ENCODE assay signal across 14 cellular contexts in the genomic region with DNA sequence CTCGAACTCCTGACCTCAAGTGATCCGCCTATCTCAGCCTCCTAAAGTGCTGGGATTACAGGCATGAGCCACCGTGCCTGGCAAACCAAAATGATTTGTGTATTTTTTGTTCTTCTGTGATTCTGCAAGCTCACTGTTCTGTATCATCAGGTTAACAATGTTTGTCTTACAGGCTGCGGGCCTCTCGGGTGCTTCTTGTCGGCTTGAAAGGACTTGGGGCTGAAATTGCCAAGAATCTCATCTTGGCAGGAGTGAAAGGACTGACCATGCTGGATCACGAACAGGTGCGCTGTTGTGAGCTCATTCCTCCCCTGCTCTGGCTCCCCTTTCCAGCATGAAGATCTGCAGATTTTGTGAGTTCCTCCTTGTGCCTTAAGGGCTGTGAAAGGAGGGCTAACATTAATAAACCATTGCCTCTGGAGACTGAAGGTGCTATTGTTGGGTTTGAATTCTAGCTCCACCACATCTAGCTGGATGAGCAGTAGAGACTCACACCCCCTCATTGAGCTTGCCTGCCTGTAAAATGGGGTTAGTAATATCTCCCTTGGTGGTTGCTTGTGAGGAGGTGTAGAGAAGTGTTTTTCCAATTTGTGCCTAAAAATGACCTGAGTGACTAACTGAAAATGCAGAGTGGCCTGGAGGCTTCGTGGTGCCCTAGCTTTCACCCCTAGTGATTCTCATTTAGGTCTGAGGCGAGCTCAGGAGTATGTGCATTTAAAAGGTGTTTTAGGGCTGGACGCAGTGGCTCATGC. TPM values are rescaled to one million over a fixed set of nuclear protein-coding genes. Genes with fewer than 3 reads are reported as not detected.
A peak's percentile ranks its signal among the peaks of the same experiment; 100 is the strongest.
DNase-seq lines count a peak whose midpoint lies in the region; ATAC-seq and TF ChIP-seq lines count a peak whose summit lies in the region.
"Had no signal": no experiment of that assay in that cellular context is flagged by ENCODE, and none has a peak within 500 bp of the region (broad histone marks: within the 10 kb centered on the region; RNA-seq: fewer than 3 reads in every experiment).

No MANE protein-coding gene starts in this region.

- no peaks in the 10 kb centered on the region for H4K20me1 ChIP-seq in mammary epithelial cell (ENCODE audit: insufficient read depth, low read length)

- H3K4me1 Mint-ChIP-seq in MCF 10A (ENCODE audit: insufficient read depth, unreplicated experiment): peaks cover 16% of the 10 kb centered on the region
- peaks cover 22 to 41% of the 10 kb centered on the region in 2 donors for H3K4me1 Mint-ChIP-seq in effector memory CD8-positive, alpha-beta T cell (ENCODE audit: low read depth in 2 of 2)
- H3K4me1 Mint-ChIP-seq in progenitor cell of endocrine pancreas (ENCODE audit: low read depth): peaks cover 15% of the 10 kb centered on the region
- peaks cover 56% of the 10 kb centered on the region for H3K4me1 Mint-ChIP-seq in CD4-positive, alpha-beta T cell (ENCODE audit: low read depth)

- no peak for TF ChIP-seq CTCF in MCF 10A (IDR thresholded peaks at IDR 0.05; ENCODE audit: unreplicated experiment)
- TF ChIP-seq CTCF in mammary epithelial cell (conservative IDR thresholded peaks at IDR 0.05 in 1 of 2, IDR thresholded peaks at IDR 0.05 in 1 of 2; ENCODE audit: extremely low read depth in 1 of 2, insufficient read depth in 1 of 2, low read depth in 1 of 2, low read length in 2 of 2): no peak
- TF ChIP-seq CTCF in progenitor cell of endocrine pancreas (IDR thresholded peaks at IDR 0.05; ENCODE audit: unreplicated experiment): no peak
- TF ChIP-seq CTCF in CD4-positive, alpha-beta T cell (IDR thresholded peaks at IDR 0.05): no peak

- H3K4me2 ChIP-seq in mammary epithelial cell (ENCODE audit: insufficient read depth, low read depth, low read length): no peak overlapping the region

- H3K27me3 ChIP-seq in mammary epithelial cell (ENCODE audit: insufficient read depth, low read length): no peaks in the 10 kb centered on the region
- H3K27me3 ChIP-seq in CD4-positive, alpha-beta T cell (ENCODE audit: control insufficient read depth, insufficient read depth, low read length): no peaks in the 10 kb centered on the region
- H3K27me3 ChIP-seq: colonic mucosa had no signal

- H3K9me3 Mint-ChIP-seq in MCF 10A (ENCODE audit: unreplicated experiment): no peaks in the 10 kb centered on the region
- no peaks in the 10 kb centered on the region for H3K9me3 Mint-ChIP-seq in effector memory CD8-positive, alpha-beta T cell
- no peaks in the 10 kb centered on the region for H3K9me3 Mint-ChIP-seq in progenitor cell of endocrine pancreas (ENCODE audit: low read depth)
- H3K9me3 Mint-ChIP-seq in CD4-positive, alpha-beta T cell: no peaks in the 10 kb centered on the region

- H3K4me3 Mint-ChIP-seq in MCF 10A (ENCODE audit: unreplicated experiment) (no peak overlapping the region), progenitor cell of endocrine pancreas (ENCODE audit: low read depth) (no peak overlapping the region)
- H3K4me3 Mint-ChIP-seq in effector memory CD8-positive, alpha-beta T cell: no peak overlapping the region
- H3K4me3 Mint-ChIP-seq in CD4-positive, alpha-beta T cell: no peak overlapping the region

- no peak overlapping the region for H3K27ac ChIP-seq in mammary epithelial cell (ENCODE audit: insufficient read depth, low read depth, low read length)
- H3K27ac ChIP-seq in CD4-positive, alpha-beta T cell (ENCODE audit: low read depth, low read length): no peak overlapping the region
- H3K27ac ChIP-seq: colonic mucosa had no signal

- DNase-seq in MCF 10A (ENCODE audit: unreplicated experiment): no peak
- no peak for DNase-seq in mammary epithelial cell
- DNase-seq in effector memory CD8-positive, alpha-beta T cell: no peak
- DNase-seq in progenitor cell of endocrine pancreas (ENCODE audit: low spot score, unreplicated experiment): no peak
- no peak for DNase-seq in NCI-H748 (lab: John Stamatoyannopoulos, UW; ENCODE audit: unreplicated experiment)
- DNase-seq in UCSD-AML1 (lab: John Stamatoyannopoulos, UW; ENCODE audit: unreplicated experiment): no peak
- DNase-seq in CD4-positive, alpha-beta T cell: no peak
- DNase-seq: activated CD8-positive, alpha-beta memory T cell treated with anti-CD3 and anti-CD28 coated beads, Interleukin-2, amount 50 U/mL, for 4 hours; aorta; colonic mucosa; Kasumi-1; kidney; NCI-H1694 had no signal

- CTCF ChIA-PET in MCF 10A (lab: Yijun Ruan, JAX) (interaction anchor here (0.7 to 2.6 kb wide), 5 partner anchors 15 to 528 kb away, joined by 3 to 11 read pairs (median 3); no protein-coding TSS in a partner anchor), mammary epithelial cell (lab: Charles Lee; ENCODE audit: low non-redundant PET) (no interaction called here)
- CTCF ChIA-PET in CD4-positive, alpha-beta T cell (lab: Charles Lee): interaction anchor here (0.8 to 1.3 kb wide), 3 partner anchors 12 to 101 kb away, joined by 4 to 8 read pairs (median 6); a partner anchor contains a TSS

- POLR2A ChIA-PET in MCF 10A (lab: Yijun Ruan, JAX): interaction anchor here (1.4 kb wide), 1 partner anchor 12 kb away, joined by 6 read pairs; no protein-coding TSS in a partner anchor
- POLR2A ChIA-PET in CD4-positive, alpha-beta T cell (lab: Charles Lee): interaction anchor here (0.8 to 1.2 kb wide), 2 partner anchors 30 to 131 kb away, joined by 3 to 4 read pairs; a partner anchor contains a TSS

- H3K9ac ChIP-seq in mammary epithelial cell (ENCODE audit: insufficient read depth, low read length): no peak overlapping the region

- dilution Hi-C loops in mammary epithelial cell (cut with HindIII; ENCODE audit: low sequenced_read_pairs): no loop called here

- ATAC-seq in effector memory CD8-positive, alpha-beta T cell (replicated peaks): no peak
- no peak for ATAC-seq in GM21381 (IDR thresholded peaks at IDR 0.05; ENCODE audit: unreplicated experiment)
- no peak for ATAC-seq in CD4-positive, alpha-beta T cell (ENCODE audit: poor library complexity)

- no peaks in the 10 kb centered on the region for H3K4me1 ChIP-seq in mammary epithelial cell (ENCODE audit: insufficient read depth, low read length)
- H3K4me1 ChIP-seq: colonic mucosa had no signal

- intact Hi-C loops in MCF 10A (cut with micrococcal nuclease) (no loop called here), mammary epithelial cell (cut with micrococcal nuclease) (loop anchor here (10.0 kb wide), 1 partner anchor 281 kb away; no protein-coding TSS in a partner anchor)
- intact Hi-C loops in CD4-positive, alpha-beta T cell (cut with DNase I, micrococcal nuclease): loop anchor here in 1 of 2 experiments (2.0 kb wide), 1 partner anchor 13 kb away; a partner anchor contains a TSS

- H3K36me3 Mint-ChIP-seq in MCF 10A (ENCODE audit: insufficient read depth, unreplicated experiment): peaks cover 45% of the 10 kb centered on the region
- peaks cover 27% of the 10 kb centered on the region for H3K36me3 Mint-ChIP-seq in effector memory CD8-positive, alpha-beta T cell (ENCODE audit: insufficient read depth)
- H3K36me3 Mint-ChIP-seq in progenitor cell of endocrine pancreas (ENCODE audit: insufficient read depth): peaks cover 37% of the 10 kb centered on the region
- peaks cover 49% of the 10 kb centered on the region for H3K36me3 Mint-ChIP-seq in CD4-positive, alpha-beta T cell (ENCODE audit: low read depth)

- no peak overlapping the region for H2AFZ ChIP-seq in mammary epithelial cell (ENCODE audit: low read depth, low read length)

- 80% methylated on average over 11 of the region's 11 CpGs for WGBS in mammary epithelial cell (ENCODE audit: low coverage, missing lambda C conversion rate)

- H3K4me3 ChIP-seq in mammary epithelial cell (replicated peaks in 1 of 3; ENCODE audit: insufficient read depth in 1 of 3, low read depth in 2 of 3, low read length in 3 of 3): no peak overlapping the region
- H3K4me3 ChIP-seq: colonic mucosa had no signal

- peaks cover 85% of the 10 kb centered on the region for H3K79me2 ChIP-seq in mammary epithelial cell (ENCODE audit: insufficient read depth, low read length)

- H3K9me3 ChIP-seq in mammary epithelial cell (replicated peaks; ENCODE audit: insufficient read depth, low read length): no peaks in the 10 kb centered on the region
- no peaks in the 10 kb centered on the region for H3K9me3 ChIP-seq in CD4-positive, alpha-beta T cell (ENCODE audit: control insufficient read depth, low read length)
- H3K9me3 ChIP-seq: colonic mucosa had no signal

- no TSS peak for BruUV-seq in MCF 10A (replicated peaks; lab: Mats Ljungman, UMichigan)
- BruUV-seq in mammary epithelial cell (replicated peaks; lab: Mats Ljungman, UMichigan): no TSS peak

- peaks cover 12% of the 10 kb centered on the region for H3K36me3 ChIP-seq in mammary epithelial cell (ENCODE audit: insufficient read depth, low read length)

- no peaks in the 10 kb centered on the region for H3K27me3 Mint-ChIP-seq in MCF 10A (ENCODE audit: insufficient read depth, unreplicated experiment)
- no peaks in the 10 kb centered on the region for H3K27me3 Mint-ChIP-seq in effector memory CD8-positive, alpha-beta T cell
- H3K27me3 Mint-ChIP-seq in progenitor cell of endocrine pancreas: no peaks in the 10 kb centered on the region
- H3K27me3 Mint-ChIP-seq in CD4-positive, alpha-beta T cell: no peaks in the 10 kb centered on the region

- H3K27ac Mint-ChIP-seq in MCF 10A (ENCODE audit: low read depth, unreplicated experiment): peak overlapping the region; percentile 12
- peak overlapping the region; percentile 39 to 74 for H3K27ac Mint-ChIP-seq in effector memory CD8-positive, alpha-beta T cell
- peak overlapping the region; percentile 77 for H3K27ac Mint-ChIP-seq in progenitor cell of endocrine pancreas
- no peak overlapping the region for H3K27ac Mint-ChIP-seq in CD4-positive, alpha-beta T cell

- in situ Hi-C loops in mammary epithelial cell (cut with MboI; ENCODE audit: low sequenced_read_pairs in 2 of 2): loop anchor here in 1 of 2 donors (25.0 kb wide), 1 partner anchor 281 kb away; a partner anchor contains a TSS

RNA-seq across cellular contexts. Expression of a gene that starts 12.9 kb away (rescaled TPM):
- 76.1 and 81.7 TPM in 2 replicates for total RNA-seq in MCF 10A (2022)
- 100 to 1,000 TPM in 1 of 2 donors, 10 to 100 TPM in 1; 62.0 to 106 TPM for total RNA-seq in mammary epithelial cell
- 107 TPM for polyA plus RNA-seq in mammary epithelial cell
- 52.1 TPM for polyA minus RNA-seq in mammary epithelial cell
- 172 and 173 TPM in 2 replicates for total RNA-seq in progenitor cell of endocrine pancreas
- total RNA-seq in CD4-positive, alpha-beta T cell: 10 to 100 TPM; 29.6 to 30.9 TPM

RNA-seq across cellular contexts. Expression of a gene that starts 29.9 kb away (rescaled TPM):
- total RNA-seq in MCF 10A (2022): 41.4 and 41.8 TPM in 2 replicates
- total RNA-seq in mammary epithelial cell: 10 to 100 TPM; 13.8 to 57.8 TPM
- polyA plus RNA-seq in mammary epithelial cell: 10.0 TPM
- polyA minus RNA-seq in mammary epithelial cell: 36.8 TPM
- 90.6 and 94.7 TPM in 2 replicates for total RNA-seq in progenitor cell of endocrine pancreas
- total RNA-seq in CD4-positive, alpha-beta T cell: 10 to 100 TPM; 39.4 to 43.7 TPM
